In genomic region chr15:49154799-49155109, GRCh38 we compare ENCODE assay signal across 1 cellular context.
TF ChIP-seq lines count a peak whose summit lies in the region.

No MANE protein-coding gene starts in this region.

TF ChIP-seq in WTC11, 78 proteins besides CTCF, POLR2A, EP300 and RAD21 (continued from another document):
- TF ChIP-seq, protein P1, sequence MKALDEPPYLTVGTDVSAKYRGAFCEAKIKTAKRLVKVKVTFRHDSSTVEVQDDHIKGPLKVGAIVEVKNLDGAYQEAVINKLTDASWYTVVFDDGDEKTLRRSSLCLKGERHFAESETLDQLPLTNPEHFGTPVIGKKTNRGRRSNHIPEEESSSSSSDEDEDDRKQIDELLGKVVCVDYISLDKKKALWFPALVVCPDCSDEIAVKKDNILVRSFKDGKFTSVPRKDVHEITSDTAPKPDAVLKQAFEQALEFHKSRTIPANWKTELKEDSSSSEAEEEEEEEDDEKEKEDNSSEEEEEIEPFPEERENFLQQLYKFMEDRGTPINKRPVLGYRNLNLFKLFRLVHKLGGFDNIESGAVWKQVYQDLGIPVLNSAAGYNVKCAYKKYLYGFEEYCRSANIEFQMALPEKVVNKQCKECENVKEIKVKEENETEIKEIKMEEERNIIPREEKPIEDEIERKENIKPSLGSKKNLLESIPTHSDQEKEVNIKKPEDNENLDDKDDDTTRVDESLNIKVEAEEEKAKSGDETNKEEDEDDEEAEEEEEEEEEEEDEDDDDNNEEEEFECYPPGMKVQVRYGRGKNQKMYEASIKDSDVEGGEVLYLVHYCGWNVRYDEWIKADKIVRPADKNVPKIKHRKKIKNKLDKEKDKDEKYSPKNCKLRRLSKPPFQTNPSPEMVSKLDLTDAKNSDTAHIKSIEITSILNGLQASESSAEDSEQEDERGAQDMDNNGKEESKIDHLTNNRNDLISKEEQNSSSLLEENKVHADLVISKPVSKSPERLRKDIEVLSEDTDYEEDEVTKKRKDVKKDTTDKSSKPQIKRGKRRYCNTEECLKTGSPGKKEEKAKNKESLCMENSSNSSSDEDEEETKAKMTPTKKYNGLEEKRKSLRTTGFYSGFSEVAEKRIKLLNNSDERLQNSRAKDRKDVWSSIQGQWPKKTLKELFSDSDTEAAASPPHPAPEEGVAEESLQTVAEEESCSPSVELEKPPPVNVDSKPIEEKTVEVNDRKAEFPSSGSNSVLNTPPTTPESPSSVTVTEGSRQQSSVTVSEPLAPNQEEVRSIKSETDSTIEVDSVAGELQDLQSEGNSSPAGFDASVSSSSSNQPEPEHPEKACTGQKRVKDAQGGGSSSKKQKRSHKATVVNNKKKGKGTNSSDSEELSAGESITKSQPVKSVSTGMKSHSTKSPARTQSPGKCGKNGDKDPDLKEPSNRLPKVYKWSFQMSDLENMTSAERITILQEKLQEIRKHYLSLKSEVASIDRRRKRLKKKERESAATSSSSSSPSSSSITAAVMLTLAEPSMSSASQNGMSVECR (CRISPR knock-in tag; IDR thresholded peaks at IDR 0.05; ENCODE audit: borderline replicate concordance), result no peak
- TF ChIP-seq RELA (CRISPR knock-in tag; IDR thresholded peaks at IDR 0.05; ENCODE audit: borderline replicate concordance), result no peak
- no peak for TF ChIP-seq ZBTB21 (CRISPR knock-in tag; IDR thresholded peaks at IDR 0.05; ENCODE audit: borderline replicate concordance)
